Comparison of ENCODE assay signal across 12 cellular contexts in genomic region chr20:58112017-58112781, GRCh38.
DNase-seq lines count a peak whose midpoint lies in the region; ATAC-seq, FAIRE-seq and TF ChIP-seq lines count a peak whose summit lies in the region.
"Had no signal": no experiment of that assay in that cellular context is flagged by ENCODE, and none has a peak within 500 bp of the region (broad histone marks: within the 10 kb centered on the region; RNA-seq: fewer than 3 reads in every experiment).

No MANE protein-coding gene starts in this region.

- DNase-seq in AG08396 (ENCODE audit: low spot score), result peak; percentile 60
- DNase-seq in HPDE6-E6E7 (ENCODE audit: extremely low spot score), result peak; percentile 99
- peak; percentile 41 for DNase-seq in amniotic stem cell (lab: John Stamatoyannopoulos, UW)
- DNase-seq in keratinocyte (ENCODE audit: low read depth, low spot score), result peak; percentile 89
- DNase-seq in HUDEP-2 (lab: John Stamatoyannopoulos, UW; ENCODE audit: unreplicated experiment in 76 of 76), result no peak
- DNase-seq in glomerular visceral epithelial cell (ENCODE audit: extremely low spot score), result no peak
- DNase-seq in T-helper 2 cell, result no peak
- DNase-seq: CD8-positive, alpha-beta memory T cell; NCI-H510A; spleen had no signal

- peak overlapping the region; percentile 45 for H3K9ac ChIP-seq in keratinocyte (ENCODE audit: control insufficient read depth, extremely low read depth, insufficient read depth, low read length)

- peak overlapping the region; percentile 72 for H3K4me2 ChIP-seq in keratinocyte (ENCODE audit: control insufficient read depth, extremely low read depth, insufficient read depth, low read depth, low read length)

- ATAC-seq in HG03571 (IDR thresholded peaks at IDR 0.05; ENCODE audit: unreplicated experiment), result no peak

- no peaks in the 10 kb centered on the region for H3K36me3 ChIP-seq in keratinocyte (ENCODE audit: control insufficient read depth in 2 of 2, extremely low read depth in 1 of 2, insufficient read depth in 2 of 2, low read length in 2 of 2)
- H3K36me3 ChIP-seq: spleen had no signal

- H3K79me2 ChIP-seq in keratinocyte (ENCODE audit: control insufficient read depth, insufficient read depth, low read length), result no peaks in the 10 kb centered on the region

- H3K4me3 ChIP-seq in keratinocyte (ENCODE audit: control insufficient read depth in 2 of 3, extremely low read depth in 1 of 3, insufficient read depth in 2 of 3, low read depth in 1 of 3, low read length in 3 of 3), result peak overlapping the region in 1 of 3 experiments; percentile 32
- H3K4me3 ChIP-seq: spleen had no signal

- H3K27ac ChIP-seq in keratinocyte (ENCODE audit: control insufficient read depth, insufficient read depth, low read length), result peak overlapping the region; percentile 91
- H3K27ac ChIP-seq: spleen had no signal

- peaks cover 46% of the 10 kb centered on the region for H3K4me1 ChIP-seq in keratinocyte (ENCODE audit: control insufficient read depth, extremely low read depth, insufficient read depth, low read length)
- H3K4me1 ChIP-seq: spleen had no signal

- no peaks in the 10 kb centered on the region for H3K9me1 ChIP-seq in keratinocyte (ENCODE audit: control insufficient read depth, extremely low read depth, insufficient read depth, low read length)

- no peaks in the 10 kb centered on the region for H3K27me3 ChIP-seq in keratinocyte (ENCODE audit: control insufficient read depth, extremely low read depth, insufficient read depth, low read length)

- no peak overlapping the region for H2AFZ ChIP-seq in keratinocyte (ENCODE audit: control insufficient read depth, low read length)

- no peaks in the 10 kb centered on the region for H4K20me1 ChIP-seq in keratinocyte (ENCODE audit: control insufficient read depth, extremely low read depth, insufficient read depth, low read length)

- dilution Hi-C loops in keratinocyte (cut with MboI; ENCODE audit: extremely low pct_ligation_motif_present, low sequenced_read_pairs), result no loop called here

- peak; percentile 98 for FAIRE-seq in keratinocyte (lab: Jason Lieb, UNC)
- FAIRE-seq: endometrium had no signal

- TF ChIP-seq CTCF in keratinocyte (optimal IDR thresholded peaks at IDR 0.05 in 1 of 3, IDR thresholded peaks at IDR 0.05 in 1 of 3, conservative IDR thresholded peaks at IDR 0.05 in 1 of 3; ENCODE audit: extremely low read depth in 1 of 3, insufficient read depth in 2 of 3, low read length in 3 of 3), result peak in 1 of 3 experiments; percentile 10

- H3K9me3 ChIP-seq in keratinocyte (ENCODE audit: control insufficient read depth, low read depth, low read length), result no peaks in the 10 kb centered on the region

Comparison
In these comparisons a context has a peak if more than half of its experiments do, and no peak if none do; other contexts are left out.
1. DNase-seq: peak in AG08396 (single experiment), HPDE6-E6E7 (single experiment), amniotic stem cell (single experiment) and keratinocyte (single experiment); none in HUDEP-2 (0 of 76), glomerular visceral epithelial cell (single experiment) and T-helper 2 cell (0 of 5).